Comparison of ENCODE assay signal across 7 cellular contexts in the genomic region with DNA sequence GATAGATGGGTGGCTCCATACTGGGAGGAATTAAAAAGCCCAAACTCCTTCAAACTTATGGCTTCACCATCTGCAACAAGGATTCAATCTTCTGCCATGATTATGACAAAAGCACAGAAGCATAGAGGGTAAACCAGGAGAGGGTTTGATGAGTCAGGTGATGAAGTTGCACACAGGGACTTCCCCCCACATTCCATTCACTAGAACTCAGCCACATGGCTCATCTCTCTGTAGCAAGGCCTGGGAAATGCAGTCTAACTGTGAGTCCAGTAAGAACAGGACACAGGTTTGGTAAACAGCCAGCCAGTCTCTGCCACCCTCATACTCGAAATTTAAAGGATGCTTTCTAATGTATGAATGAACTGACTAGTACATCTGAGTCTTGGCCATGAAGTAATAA.
DNase-seq lines count a peak whose midpoint lies in the region; ATAC-seq, FAIRE-seq and TF ChIP-seq lines count a peak whose summit lies in the region.

No MANE protein-coding gene starts in this region.

- FAIRE-seq in GM19239 (lab: Jason Lieb, UNC), result peak; percentile 86

- no peak overlapping the region for H3K23ac ChIP-seq in trophoblast cell (ENCODE audit: low read length)

- no peak overlapping the region for H4K91ac ChIP-seq in trophoblast cell (ENCODE audit: low read depth, low read length)

- H3K4ac ChIP-seq in trophoblast cell (ENCODE audit: low read depth, low read length), result no peak overlapping the region

- H3K79me1 ChIP-seq in trophoblast cell (ENCODE audit: low read length), result no peaks in the 10 kb centered on the region

- TF ChIP-seq POLR2A in suprapubic skin (IDR thresholded peaks at IDR 0.05), result no peak

- H2BK12ac ChIP-seq in trophoblast cell (ENCODE audit: low read length), result no peak overlapping the region

- TF ChIP-seq EP300 in suprapubic skin (IDR thresholded peaks at IDR 0.05), result no peak

- no peak overlapping the region for H3K4me2 ChIP-seq in trophoblast cell (ENCODE audit: low read length)

- H3K27me3 ChIP-seq in trophoblast cell (ENCODE audit: insufficient read depth, low read length) (no peaks in the 10 kb centered on the region), suprapubic skin (no peaks in the 10 kb centered on the region)

- H2BK120ac ChIP-seq in trophoblast cell (ENCODE audit: insufficient read depth, low read length, poor library complexity), result no peak overlapping the region

- no peaks in the 10 kb centered on the region for H3K9me3 ChIP-seq in trophoblast cell (ENCODE audit: insufficient read depth, low read depth, low read length)
- H3K9me3 ChIP-seq in suprapubic skin, result no peaks in the 10 kb centered on the region

- ATAC-seq in HG03571 (IDR thresholded peaks at IDR 0.05; ENCODE audit: unreplicated experiment), result no peak

- H2AK5ac ChIP-seq in trophoblast cell (ENCODE audit: low read length), result no peak overlapping the region

- H3K18ac ChIP-seq in trophoblast cell (ENCODE audit: low read length), result no peak overlapping the region

- H3K4me3 ChIP-seq in trophoblast cell (ENCODE audit: low read depth, low read length) (no peak overlapping the region), suprapubic skin (no peak overlapping the region)

- no peaks in the 10 kb centered on the region for H3K79me2 ChIP-seq in trophoblast cell (ENCODE audit: control insufficient read depth, insufficient read depth, low read length, poor library complexity)

- H3K27ac ChIP-seq in trophoblast cell (ENCODE audit: low read depth, low read length) (no peak overlapping the region), suprapubic skin (no peak overlapping the region)

- no CpG with 5 or more reads among the region's 1 CpG for WGBS in trophoblast cell (ENCODE audit: extremely low coverage, insufficient coverage, insufficient read length)
- whole genome bisulfite sequencing in suprapubic skin, result 56% methylated on average over 1 of the region's 1 CpG

- H4K12ac ChIP-seq in trophoblast cell (ENCODE audit: low read depth, low read length), result no peak overlapping the region

- H3K4me1 ChIP-seq in trophoblast cell (ENCODE audit: control insufficient read depth in 1 of 2, insufficient read depth in 2 of 2, low read length in 2 of 2) (no peaks in the 10 kb centered on the region), suprapubic skin (peaks cover 13% of the 10 kb centered on the region)

- no peaks in the 10 kb centered on the region for H3K36me3 ChIP-seq in trophoblast cell (ENCODE audit: control insufficient read depth in 1 of 2, insufficient read depth in 2 of 2, low read length in 2 of 2)
- H3K36me3 ChIP-seq in suprapubic skin, result no peaks in the 10 kb centered on the region

- no peak for TF ChIP-seq CTCF in suprapubic skin (IDR thresholded peaks at IDR 0.05)

- H3K14ac ChIP-seq in trophoblast cell (ENCODE audit: low read length), result no peak overlapping the region

- no peak overlapping the region for H3K9ac ChIP-seq in trophoblast cell (ENCODE audit: low read length)

- no peak overlapping the region for H2BK5ac ChIP-seq in trophoblast cell (ENCODE audit: low read depth, low read length, poor library complexity)

- H2AFZ ChIP-seq in trophoblast cell (ENCODE audit: insufficient read depth, low read length, poor library complexity), result no peak overlapping the region

- no peak for DNase-seq in GM19239 (ENCODE audit: insufficient read length, low spot score)
- DNase-seq in NCI-H460 (ENCODE audit: extremely low read depth, low read depth), result peak; percentile 9
- DNase-seq in cerebellar cortex (ENCODE audit: low spot score), result peak; percentile 79
- DNase-seq in trophoblast cell, result peak; percentile 86 to 87
- no peak for DNase-seq in suprapubic skin (ENCODE audit: low spot score in 2 of 2)
- no peak for DNase-seq in NCI-H146 treated with DMSO at 0.1 percent for 48 hours (lab: John Stamatoyannopoulos, UW; ENCODE audit: unreplicated experiment)

- H4K8ac ChIP-seq in trophoblast cell (ENCODE audit: low read depth, low read length), result no peak overlapping the region

Comparison
In these comparisons a context has a peak if more than half of its experiments do, and no peak if none do; other contexts are left out.
1. DNase-seq: peak in NCI-H460 (single experiment), cerebellar cortex (single experiment) and trophoblast cell (2 of 2); none in GM19239 (single experiment), suprapubic skin (0 of 2) and NCI-H146 treated with DMSO at 0.1 percent for 48 hours (single experiment).